ENCODE assay signal across 18 cellular contexts in genomic region chr1:9883585-9884449, GRCh38. TPM values are rescaled to one million over a fixed set of nuclear protein-coding genes. Genes with fewer than 3 reads are reported as not detected.
A peak's percentile ranks its signal among the peaks of the same experiment; 100 is the strongest.
DNase-seq lines count a peak whose midpoint lies in the region; ATAC-seq and TF ChIP-seq lines count a peak whose summit lies in the region.
"Had no signal": no experiment of that assay in that cellular context is flagged by ENCODE, and none has a peak within 500 bp of the region (broad histone marks: within the 10 kb centered on the region; RNA-seq: fewer than 3 reads in every experiment).

No MANE protein-coding gene starts in this region.

- TF ChIP-seq POLR2A in body of pancreas (IDR thresholded peaks at IDR 0.05): no peak

- H3K27me3 ChIP-seq in endodermal cell (ENCODE audit: control insufficient read depth, insufficient read depth, low read length, poor library complexity, severe bottlenecking) (no peaks in the 10 kb centered on the region), body of pancreas (no peaks in the 10 kb centered on the region)

- H3K4me3 ChIP-seq in endodermal cell (ENCODE audit: low read length): no peak overlapping the region
- no peak overlapping the region for H3K4me3 ChIP-seq in body of pancreas
- H3K4me3 ChIP-seq: skin epidermis had no signal

- H3K27ac Mint-ChIP-seq in endodermal cell: peak overlapping the region; percentile 48
- H3K27ac Mint-ChIP-seq: stimulated activated naive B cell treated with anti-CD40 and anti-IgM and Interleukin-4, amounts not matched to agents 10 μg/mL and 1 μg/mL and 100 μg/mL, for 72 hours had no signal

- no peaks in the 10 kb centered on the region for H3K36me3 ChIP-seq in endodermal cell (ENCODE audit: control insufficient read depth, insufficient read depth, low read length)
- no peaks in the 10 kb centered on the region for H3K36me3 ChIP-seq in body of pancreas (replicated peaks in 1 of 2; ENCODE audit: insufficient read depth in 1 of 2, low read depth in 2 of 2)

- no peaks in the 10 kb centered on the region for H3K27me3 Mint-ChIP-seq in endodermal cell (ENCODE audit: insufficient read depth)
- H3K27me3 Mint-ChIP-seq: stimulated activated naive B cell treated with anti-CD40 and anti-IgM and Interleukin-4, amounts not matched to agents 10 μg/mL and 1 μg/mL and 100 μg/mL, for 72 hours; T-cell had no signal

- H3K9ac ChIP-seq in endodermal cell (ENCODE audit: extremely low read depth, low read length, poor library complexity, severe bottlenecking): no peak overlapping the region

- WGBS in endodermal cell (ENCODE audit: insufficient coverage in 1 of 2, insufficient read length in 1 of 2), 2 experiments: 91 to 92% methylated on average over 8 to 11 of the region's 11 CpGs
- 87 to 89% methylated on average over 8 to 11 of the region's 11 CpGs for whole genome bisulfite sequencing in body of pancreas, 2 donors

- DNase-seq in Right ventricle myocardium inferior (ENCODE audit: missing footprints) (no peak), cardiac septum (ENCODE audit: low spot score) (no peak), endodermal cell (no peak), myocyte (ENCODE audit: low read depth) (peak; percentile 47), CD1c-positive myeloid dendritic cell (ENCODE audit: extremely low spot score) (no peak), NCI-H146 (lab: John Stamatoyannopoulos, UW) (no peak), body of pancreas (no peak)
- DNase-seq: ACHN; activated naive CD4-positive, alpha-beta T cell treated with anti-CD3 and anti-CD28 coated beads, Interleukin-2, amount 50 U/mL, for 16 hours; foreskin melanocyte; HCEC 1CT; mammary epithelial cell; NCI-H1048; NCI-H774; stimulated activated naive B cell treated with anti-CD40 and anti-IgM and Interleukin-4, amounts not matched to agents 10 μg/mL and 1 μg/mL and 100 μg/mL, for 72 hours; T-cell had no signal

- H3K9me3 ChIP-seq in endodermal cell (ENCODE audit: control insufficient read depth, low read length) (no peaks in the 10 kb centered on the region), body of pancreas (no peaks in the 10 kb centered on the region)

- no peak overlapping the region for H3K27ac ChIP-seq in endodermal cell (ENCODE audit: low read depth, low read length)
- no peak overlapping the region for H3K27ac ChIP-seq in body of pancreas

- H3K4me1 Mint-ChIP-seq in endodermal cell: peaks cover 24% of the 10 kb centered on the region

- peak; percentile 38 for ATAC-seq in Right ventricle myocardium inferior
- ATAC-seq in GM18498 (IDR thresholded peaks at IDR 0.05; ENCODE audit: unreplicated experiment): no peak
- ATAC-seq in body of pancreas: no peak
- ATAC-seq: stimulated activated naive B cell treated with anti-CD40 and anti-IgM and Interleukin-4, amounts not matched to agents 10 μg/mL and 1 μg/mL and 100 μg/mL, for 72 hours; T-cell had no signal

- peaks cover 21% of the 10 kb centered on the region for H3K36me3 Mint-ChIP-seq in endodermal cell (ENCODE audit: low read depth)

- TF ChIP-seq CTCF in endodermal cell (conservative IDR thresholded peaks at IDR 0.05): no peak
- TF ChIP-seq CTCF in body of pancreas (IDR thresholded peaks at IDR 0.05): no peak

- intact Hi-C loops in Right ventricle myocardium inferior (cut with DNase I) (no loop called here), cardiac septum (cut with DNase I) (no loop called here), body of pancreas (cut with DNase I) (no loop called here)

- no peaks in the 10 kb centered on the region for H3K9me3 Mint-ChIP-seq in endodermal cell
- H3K9me3 Mint-ChIP-seq: stimulated activated naive B cell treated with anti-CD40 and anti-IgM and Interleukin-4, amounts not matched to agents 10 μg/mL and 1 μg/mL and 100 μg/mL, for 72 hours; T-cell had no signal

- H3K4me1 ChIP-seq in endodermal cell (ENCODE audit: control insufficient read depth, insufficient read depth, low read length): peaks cover 6% of the 10 kb centered on the region
- no peaks in the 10 kb centered on the region for H3K4me1 ChIP-seq in body of pancreas

- H3K4me3 Mint-ChIP-seq in endodermal cell: no peak overlapping the region
- H3K4me3 Mint-ChIP-seq: stimulated activated naive B cell treated with anti-CD40 and anti-IgM and Interleukin-4, amounts not matched to agents 10 μg/mL and 1 μg/mL and 100 μg/mL, for 72 hours; T-cell had no signal

RNA-seq across cellular contexts. Expression of gene CTNNBIP1, which starts 26.3 kb away (rescaled TPM):
- total RNA-seq in Right ventricle myocardium inferior (50.6 TPM), cardiac septum (19.3 TPM), endodermal cell (10 to 100 TPM; 65.0 to 69.5 TPM), myocyte (19.6 and 26.0 TPM in 2 replicates), body of pancreas (10 to 100 TPM; 20.1 to 24.6 TPM)
- polyA plus RNA-seq in endodermal cell (2013, experiment 1 of 2): 64.0 TPM
- 59.8 TPM for polyA plus RNA-seq in endodermal cell (2013, experiment 2 of 2)
- 23.9 TPM for polyA plus RNA-seq in myocyte (2012)

RNA-seq across cellular contexts. Expression of gene LZIC, which starts 59.4 kb away (rescaled TPM):
- 41.8 TPM for total RNA-seq in Right ventricle myocardium inferior
- 29.7 TPM for total RNA-seq in cardiac septum
- 10 to 100 TPM; 27.7 to 40.0 TPM for total RNA-seq in endodermal cell
- polyA plus RNA-seq in endodermal cell (2013, experiment 1 of 2): 35.3 TPM
- 36.4 TPM for polyA plus RNA-seq in endodermal cell (2013, experiment 2 of 2)
- total RNA-seq in myocyte: 45.9 and 48.2 TPM in 2 replicates
- polyA plus RNA-seq in myocyte (2012): 23.3 TPM
- 10 to 100 TPM in 1 of 2 donors, 1 to 10 TPM in 1; 8.6 to 20.2 TPM for total RNA-seq in body of pancreas

RNA-seq across cellular contexts. Expression of gene NMNAT1, which starts 59.5 kb away (rescaled TPM):
- total RNA-seq in Right ventricle myocardium inferior: 19.3 TPM
- 18.5 TPM for total RNA-seq in cardiac septum
- total RNA-seq in endodermal cell: 1 to 10 TPM; 5.4 to 7.9 TPM
- polyA plus RNA-seq in endodermal cell (2013, experiment 1 of 2): 7.5 TPM
- polyA plus RNA-seq in endodermal cell (2013, experiment 2 of 2): 8.7 TPM
- total RNA-seq in myocyte: 9.8 and 12.4 TPM in 2 replicates
- polyA plus RNA-seq in myocyte (2012): 14.3 TPM
- total RNA-seq in body of pancreas: 1 to 10 TPM; 3.6 to 5.2 TPM
